ENCODE assay signal across 19 cellular contexts in the genomic region with DNA sequence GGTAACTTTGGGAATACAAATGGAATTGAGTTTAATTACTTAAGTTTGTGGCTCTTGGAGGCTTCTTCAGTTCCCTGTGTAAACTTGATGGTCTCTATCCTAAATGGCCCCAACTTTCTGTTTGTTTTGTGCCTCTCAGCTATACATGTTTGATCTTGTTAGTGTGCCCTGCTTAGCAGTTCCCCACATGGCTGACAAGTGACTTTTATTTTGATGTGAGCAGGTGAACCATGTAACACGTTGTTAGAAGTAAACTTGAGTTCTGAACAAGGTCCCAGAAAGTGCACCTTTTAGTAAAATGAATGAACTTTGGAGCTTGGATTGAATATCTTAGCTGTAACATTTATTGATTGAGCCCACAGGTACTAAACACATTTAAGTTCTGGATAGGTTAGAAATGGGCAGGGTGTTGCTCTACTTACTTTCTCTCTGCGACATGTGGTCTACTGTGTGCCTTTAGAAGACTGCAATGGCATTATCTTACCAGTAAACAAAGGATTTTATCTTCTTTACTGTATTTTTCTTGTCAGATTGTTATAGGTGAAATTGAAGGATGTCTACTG.
"Had no signal": no experiment of that assay in that cellular context is flagged by ENCODE, and none has a peak within 500 bp of the region (broad histone marks: within the 10 kb centered on the region; RNA-seq: fewer than 3 reads in every experiment).

No MANE protein-coding gene starts in this region.

- ATAC-seq: gastrocnemius medialis; naive thymus-derived CD8-positive, alpha-beta T cell had no signal

- H3K9me3 Mint-ChIP-seq: activated CD4-positive, alpha-beta memory T cell treated with anti-CD3 and anti-CD28 coated beads for 36 hours; dendritic cell treated with granulocyte-macrophage colony-stimulating factor and Interleukin-4, amounts not matched to agents 40 ng/mL and 50 ng/mL, for 4 days; naive thymus-derived CD8-positive, alpha-beta T cell; stimulated activated naive CD8-positive, alpha-beta T cell treated with anti-CD3 and anti-CD28 coated beads, Interleukin-15, Interleukin-2, amounts not matched to agents 100 ng/mL and 50 ng/mL, for 24 hours had no signal

- FAIRE-seq: urothelium cell line had no signal

- H3K27me3 Mint-ChIP-seq: activated CD4-positive, alpha-beta memory T cell treated with anti-CD3 and anti-CD28 coated beads for 36 hours; dendritic cell treated with granulocyte-macrophage colony-stimulating factor and Interleukin-4, amounts not matched to agents 40 ng/mL and 50 ng/mL, for 4 days; naive thymus-derived CD8-positive, alpha-beta T cell; progenitor cell of endocrine pancreas; stimulated activated naive CD8-positive, alpha-beta T cell treated with anti-CD3 and anti-CD28 coated beads, Interleukin-15, Interleukin-2, amounts not matched to agents 100 ng/mL and 50 ng/mL, for 24 hours had no signal

- H3K4me3 Mint-ChIP-seq: activated CD4-positive, alpha-beta memory T cell treated with anti-CD3 and anti-CD28 coated beads for 36 hours; dendritic cell treated with granulocyte-macrophage colony-stimulating factor and Interleukin-4, amounts not matched to agents 40 ng/mL and 50 ng/mL, for 4 days; naive thymus-derived CD8-positive, alpha-beta T cell; stimulated activated naive CD8-positive, alpha-beta T cell treated with anti-CD3 and anti-CD28 coated beads, Interleukin-15, Interleukin-2, amounts not matched to agents 100 ng/mL and 50 ng/mL, for 24 hours had no signal

- H3K27me3 ChIP-seq: esophagus muscularis mucosa, gastrocnemius medialis, spleen, tibial artery had no signal

- H3K27ac ChIP-seq: esophagus muscularis mucosa, gastrocnemius medialis, left ventricle myocardium inferior, spleen, tibial artery had no signal

- H3K4me3 ChIP-seq: esophagus muscularis mucosa, gastrocnemius medialis, left ventricle myocardium inferior, spleen, tibial artery had no signal

- H3K27ac Mint-ChIP-seq: activated CD4-positive, alpha-beta memory T cell treated with anti-CD3 and anti-CD28 coated beads for 36 hours; dendritic cell treated with granulocyte-macrophage colony-stimulating factor and Interleukin-4, amounts not matched to agents 40 ng/mL and 50 ng/mL, for 4 days; progenitor cell of endocrine pancreas; stimulated activated naive CD8-positive, alpha-beta T cell treated with anti-CD3 and anti-CD28 coated beads, Interleukin-15, Interleukin-2, amounts not matched to agents 100 ng/mL and 50 ng/mL, for 24 hours had no signal

- H3K9me3 ChIP-seq: esophagus muscularis mucosa, gastrocnemius medialis, left ventricle myocardium inferior, spleen, tibial artery had no signal

- DNase-seq: activated CD4-positive, alpha-beta memory T cell treated with anti-CD3 and anti-CD28 coated beads for 36 hours; activated CD4-positive, alpha-beta T cell treated with anti-CD3 and anti-CD28 coated beads for 48 hours; activated T-cell treated with anti-CD3 and anti-CD28 coated beads for 4 hours; amygdala; caudate nucleus; effector CD4-positive, alpha-beta T cell; gastrocnemius medialis; hippocampal formation; left ventricle myocardium inferior; naive thymus-derived CD8-positive, alpha-beta T cell; spleen; stimulated activated CD4-positive, alpha-beta T cell treated with anti-CD3 and anti-CD28 coated beads, Interleukin-4, amount 100 ng/mL, for 24 hours; substantia nigra; tibial artery had no signal
